10 cellular contexts compared by ENCODE assay signal in genomic region chr19:36152886-36153525, GRCh38. TPM values are rescaled to one million over a fixed set of nuclear protein-coding genes. Genes with fewer than 3 reads are reported as not detected.
A peak's percentile ranks its signal among the peaks of the same experiment; 100 is the strongest.
DNase-seq lines count a peak whose midpoint lies in the region; ATAC-seq and TF ChIP-seq lines count a peak whose summit lies in the region.
"Had no signal": no experiment of that assay in that cellular context is flagged by ENCODE, and none has a peak within 500 bp of the region (broad histone marks: within the 10 kb centered on the region; RNA-seq: fewer than 3 reads in every experiment).

No MANE protein-coding gene starts in this region.

- H3K4me3 Mint-ChIP-seq in T-cell: no peak overlapping the region
- H3K4me3 Mint-ChIP-seq: activated CD4-positive, alpha-beta memory T cell treated with anti-CD3 and anti-CD28 coated beads for 36 hours; nephron had no signal

- H3K27ac ChIP-seq in esophagus muscularis mucosa (replicated peaks in 1 of 4) (peak overlapping the region; percentile 92 to 98 (median 96)), neutrophil (peak overlapping the region; percentile 27)

- H3K27me3 Mint-ChIP-seq in T-cell: no peaks in the 10 kb centered on the region
- H3K27me3 Mint-ChIP-seq: activated CD4-positive, alpha-beta memory T cell treated with anti-CD3 and anti-CD28 coated beads for 36 hours had no signal

- no peak for TF ChIP-seq POLR2A in esophagus muscularis mucosa (IDR thresholded peaks at IDR 0.05; ENCODE audit: low read depth)

- H3K36me3 ChIP-seq in esophagus muscularis mucosa: peaks cover 12 to 33% (median 29%) of the 10 kb centered on the region in 4 donors
- H3K36me3 ChIP-seq in neutrophil: peaks cover 38% of the 10 kb centered on the region

- peaks cover 0 to 3% (median 0%) of the 10 kb centered on the region in 3 donors for H3K4me1 Mint-ChIP-seq in T-cell

- H3K27me3 ChIP-seq in esophagus muscularis mucosa (no peaks in the 10 kb centered on the region), neutrophil (no peaks in the 10 kb centered on the region)

- no peak overlapping the region for H3K27ac Mint-ChIP-seq in T-cell
- H3K27ac Mint-ChIP-seq: activated CD4-positive, alpha-beta memory T cell treated with anti-CD3 and anti-CD28 coated beads for 36 hours; nephron had no signal

- no peak for TF ChIP-seq EP300 in esophagus muscularis mucosa (IDR thresholded peaks at IDR 0.05)

- CTCF ChIA-PET in T-cell (lab: Charles Lee): interaction anchor here in 1 of 2 donors (0.8 kb wide), 1 partner anchor 206 kb away, joined by 4 read pairs; no protein-coding TSS in a partner anchor

- H3K4me1 ChIP-seq in esophagus muscularis mucosa (peaks cover 31 to 53% (median 36%) of the 10 kb centered on the region in 4 donors), neutrophil (ENCODE audit: control insufficient read depth in 1 of 2, insufficient read depth in 1 of 2, low read depth in 1 of 2, low read length in 1 of 2) (peaks cover 0 to 10% of the 10 kb centered on the region in 2 experiments)

- no peak for ATAC-seq in T-cell (replicated peaks in 1 of 4)

- POLR2A ChIA-PET in T-cell (lab: Charles Lee): interaction anchor here in 1 of 2 donors (0.7 kb wide), 1 partner anchor 99 kb away, joined by 3 read pairs; the partner anchor contains the start of gene THAP8

- peaks cover 25% of the 10 kb centered on the region for H3K36me3 Mint-ChIP-seq in T-cell

- 73% methylated on average over 12 of the region's 12 CpGs for WGBS in esophagus muscularis mucosa

- intact Hi-C loops in esophagus muscularis mucosa (cut with DNase I): no loop called here

- H3K4me3 ChIP-seq in AG09309 (ENCODE audit: control insufficient read depth, low read depth, low read length) (peak overlapping the region; percentile 51), esophagus muscularis mucosa (peak overlapping the region; percentile 52 to 74 (median 64)), neutrophil (ENCODE audit: low read depth in 1 of 2, low read length in 1 of 2) (no peak overlapping the region)

- TF ChIP-seq CTCF in AG09309 (IDR thresholded peaks at IDR 0.05; ENCODE audit: control insufficient read depth, insufficient read depth, low read depth, low read length, missing control alignments) (no peak), esophagus muscularis mucosa (IDR thresholded peaks at IDR 0.05) (no peak), neutrophil (IDR thresholded peaks at IDR 0.05) (no peak)

- no peaks in the 10 kb centered on the region for H3K9me3 Mint-ChIP-seq in T-cell
- H3K9me3 Mint-ChIP-seq: activated CD4-positive, alpha-beta memory T cell treated with anti-CD3 and anti-CD28 coated beads for 36 hours; nephron had no signal

- H3K9me3 ChIP-seq in esophagus muscularis mucosa (no peaks in the 10 kb centered on the region), neutrophil (no peaks in the 10 kb centered on the region)

- DNase-seq in AG09309 (ENCODE audit: low read depth): no peak
- DNase-seq in esophagus muscularis mucosa (ENCODE audit: extremely low spot score): no peak
- DNase-seq in NCI-H1048 (lab: John Stamatoyannopoulos, UW): no peak
- no peak for DNase-seq in T-cell
- DNase-seq in activated T-cell treated with anti-CD3 and anti-CD28 coated beads, Interleukin-2, amount 50 U/mL, for 48 hours: no peak
- DNase-seq: activated CD4-positive, alpha-beta memory T cell treated with anti-CD3 and anti-CD28 coated beads for 36 hours; NCI-H2171 treated with DMSO at 0.1 percent for 48 hours had no signal

RNA-seq across cellular contexts. Expression of gene COX7A1, which starts 0.8 kb away (rescaled TPM):
- total RNA-seq in esophagus muscularis mucosa: 100 to 1,000 TPM in 2 of 4 donors, 10 to 100 TPM in 2; 65.8 to 231 (median 101) TPM
- total RNA-seq in T-cell: not detected
- total RNA-seq: activated CD4-positive, alpha-beta memory T cell treated with anti-CD3 and anti-CD28 coated beads for 36 hours; SK-MEL-5 had no signal

RNA-seq across cellular contexts. Expression of gene CAPNS1, which starts 13.1 kb away (rescaled TPM):
- total RNA-seq in esophagus muscularis mucosa (100 to 1,000 TPM; 212 to 245 (median 229) TPM), T-cell (100 to 1,000 TPM; 214 to 339 (median 308) TPM)

RNA-seq across cellular contexts. Expression of gene TBCB, which starts 37.7 kb away (rescaled TPM):
- total RNA-seq in esophagus muscularis mucosa (100 to 1,000 TPM; 164 to 230 (median 192) TPM), T-cell (100 to 1,000 TPM; 111 to 179 (median 150) TPM)

RNA-seq across cellular contexts. Expression of gene POLR2I, which starts 38.3 kb away (rescaled TPM):
- total RNA-seq in esophagus muscularis mucosa (100 to 1,000 TPM in 2 of 4 donors, 10 to 100 TPM in 2; 64.8 to 152 (median 85.7) TPM), T-cell (10 to 100 TPM; 27.4 to 54.8 (median 50.7) TPM)

RNA-seq across cellular contexts. Expression of gene OVOL3, which starts 42.1 kb away (rescaled TPM):
- total RNA-seq in esophagus muscularis mucosa (not detected), T-cell (not detected)
- total RNA-seq: activated CD4-positive, alpha-beta memory T cell treated with anti-CD3 and anti-CD28 coated beads for 36 hours; SK-MEL-5 had no signal

Comparison
In these comparisons a context has a peak if more than half of its experiments do, and no peak if none do; other contexts are left out.
1. H3K4me3 ChIP-seq: peak in AG09309 (single experiment) and esophagus muscularis mucosa (4 of 4); none in neutrophil (0 of 2).
2. RNA of gene COX7A1, which starts 0.8 kb away (total RNA-seq): 65.8 to 231 TPM in esophagus muscularis mucosa; not detected in T-cell; every median in the first group is over 10 times any median in the second.